9 cellular contexts compared by ENCODE assay signal in genomic region chr11:67484847-67485311, GRCh38. TPM values are rescaled to one million over a fixed set of nuclear protein-coding genes. Genes with fewer than 3 reads are reported as not detected.
DNase-seq lines count a peak whose midpoint lies in the region; ATAC-seq, FAIRE-seq and TF ChIP-seq lines count a peak whose summit lies in the region.
"Had no signal": no experiment of that assay in that cellular context is flagged by ENCODE, and none has a peak within 500 bp of the region (broad histone marks: within the 10 kb centered on the region; RNA-seq: fewer than 3 reads in every experiment).

No MANE protein-coding gene starts in this region.

- in situ Hi-C loops in GM12878 (cut with MboI), result no loop called here

- ATAC-seq in T-helper 17 cell (peak; percentile 30), GM12878 (peak; percentile 47)
- ATAC-seq: Panc1 had no signal

- H3K4me1 Mint-ChIP-seq in T-helper 17 cell, result peaks cover 57% of the 10 kb centered on the region

- H3K9me3 ChIP-seq in T-helper 17 cell (ENCODE audit: control insufficient read depth, low read length, poor library complexity, severe bottlenecking), result no peaks in the 10 kb centered on the region
- no peaks in the 10 kb centered on the region for H3K9me3 ChIP-seq in GM12878 (replicated peaks; ENCODE audit: control insufficient read depth, insufficient read depth, low read length)
- H3K9me3 ChIP-seq in prostate gland, result no peaks in the 10 kb centered on the region

- no peaks in the 10 kb centered on the region for H4K20me1 ChIP-seq in GM12878 (ENCODE audit: control insufficient read depth, insufficient read depth)

- no TSS peak for BruUV-seq in GM12878 (replicated peaks; lab: Mats Ljungman, UMichigan)

- H3K27ac ChIP-seq in GM12878 (ENCODE audit: control insufficient read depth, insufficient read depth) (peak overlapping the region; percentile 70), prostate gland (no peak overlapping the region)

- SMC1A ChIA-PET in GM12878 (lab: Charles Lee; ENCODE audit: uncharacterized antibody, unreplicated experiment), result interaction anchor here (1.0 to 6.2 kb wide), 9 partner anchors 17 to 132 kb away, joined by 3 to 43 read pairs (median 5); partner anchors contain the start of genes PITPNM1, POLD4, PPP1CA and PTPRCAP

- H3K4me3 Mint-ChIP-seq in T-helper 17 cell, result peak overlapping the region; percentile 96

- DNase-seq in GM12891 (ENCODE audit: insufficient read length, low spot score), result no peak
- DNase-seq in T-helper 17 cell, result peak in 2 of 3 donors; percentile 44 to 53
- DNase-seq in GM12878 (ENCODE audit: low read depth, low spot score), result peak; percentile 76
- DNase-seq in stimulated activated CD4-positive, alpha-beta T cell treated with anti-CD3 and anti-CD28 coated beads, Interleukin-12 subunit alpha, Interleukin-12 subunit beta, amount 100 ng/mL, for 4 hours, result peak; percentile 63
- DNase-seq in prostate gland (ENCODE audit: low spot score), result no peak
- no peak for DNase-seq in NCI-H345 treated with DMSO at 0.1 percent for 48 hours (lab: John Stamatoyannopoulos, UW; ENCODE audit: unreplicated experiment)
- no peak for DNase-seq in HCEC 1CT
- no peak for DNase-seq in ureter (ENCODE audit: low spot score)

- CTCF ChIA-PET in GM12878 (lab: Yijun Ruan, JAX), result interaction anchor here (0.6 to 6.7 kb wide), 6 partner anchors 17 to 458 kb away, joined by 3 to 37 read pairs (median 7); partner anchors contain the start of genes PITPNM1, PPP1CA, PTPRCAP and TBC1D10C

- POLR2A ChIA-PET in GM12878 (lab: Charles Lee), result interaction anchor here (0.5 to 6.8 kb wide), 20 partner anchors 13 to 441 kb away, joined by 3 to 112 read pairs (median 4); partner anchors contain the start of genes PITPNM1, POLD4, PPP1CA and PTPRCAP

- FAIRE-seq in GM12891 (lab: Jason Lieb, UNC) (no peak), GM12878 (lab: Jason Lieb, UNC) (no peak)

- H3K36me3 Mint-ChIP-seq in T-helper 17 cell (ENCODE audit: low read depth), result peaks cover 7% of the 10 kb centered on the region

- peak overlapping the region; percentile 80 for H3K4me2 ChIP-seq in GM12878 (ENCODE audit: control insufficient read depth, insufficient read depth)

- RAD21 ChIA-PET in GM12878 (lab: Charles Lee; ENCODE audit: unreplicated experiment), result interaction anchor here (0.6 to 6.9 kb wide), 9 partner anchors 8 to 131 kb away, joined by 3 to 95 read pairs (median 5); partner anchors contain the start of genes PITPNM1, POLD4, PPP1CA and PTPRCAP

- peak overlapping the region; percentile 49 for H2AFZ ChIP-seq in GM12878 (ENCODE audit: control insufficient read depth, low read depth, low read length)

- TF ChIP-seq EP300 in GM12878 (IDR thresholded peaks at IDR 0.05; ENCODE audit: borderline replicate concordance in 1 of 2, control insufficient read depth in 1 of 2, low read depth in 2 of 2, low read length in 2 of 2), result no peak

- no peak for TF ChIP-seq CTCF in GM12878 (IDR thresholded peaks at IDR 0.05 in 2 of 3, conservative IDR thresholded peaks at IDR 0.05 in 1 of 3; ENCODE audit: control insufficient read depth in 2 of 3, extremely low read depth in 1 of 3, insufficient read depth in 1 of 3, low read depth in 3 of 3, low read length in 3 of 3)
- TF ChIP-seq CTCF in prostate gland (IDR thresholded peaks at IDR 0.05), result no peak

- H3K27me3 Mint-ChIP-seq in T-helper 17 cell, result no peaks in the 10 kb centered on the region

- peak; percentile 4; the same call in 1 of the 2 replicates for TF ChIP-seq RAD21 in GM12878 (IDR thresholded peaks at IDR 0.05; ENCODE audit: insufficient read depth, low read depth, low read length)

- H3K36me3 ChIP-seq in GM12878 (ENCODE audit: control insufficient read depth in 2 of 2, insufficient read depth in 2 of 2, low read length in 1 of 2) (peaks cover 0 to 11% of the 10 kb centered on the region in 2 experiments; a peak in 3 of 4 replicates), prostate gland (no peaks in the 10 kb centered on the region)

- TF ChIP-seq POLR2A in GM12891 (IDR thresholded peaks at IDR 0.05; ENCODE audit: low read depth, low read length) (peak; percentile 49; the same call in 1 of the 2 replicates), GM12878 (IDR thresholded peaks at IDR 0.05; ENCODE audit: low read depth, low read length) (peak; percentile 83), prostate gland (IDR thresholded peaks at IDR 0.05) (no peak)

- H3K4me3 ChIP-seq in GM12878 (peak overlapping the region; percentile 67), prostate gland (no peak overlapping the region)

- H3K27me3 ChIP-seq in GM12878 (replicated peaks in 1 of 2; ENCODE audit: control insufficient read depth in 2 of 2, insufficient read depth in 2 of 2, low read length in 1 of 2) (no peaks in the 10 kb centered on the region), prostate gland (replicated peaks; ENCODE audit: insufficient read depth) (no peaks in the 10 kb centered on the region)

- peaks cover 44% of the 10 kb centered on the region for H3K4me1 ChIP-seq in GM12878 (ENCODE audit: control insufficient read depth, insufficient read depth, low read length)
- H3K4me1 ChIP-seq in prostate gland (replicated peaks), result peaks cover 6% of the 10 kb centered on the region

- H3K27ac Mint-ChIP-seq in T-helper 17 cell, result peak overlapping the region; percentile 99

- peaks cover 33% of the 10 kb centered on the region for H3K79me2 ChIP-seq in GM12878 (ENCODE audit: control insufficient read depth, insufficient read depth, low read length)

- intact Hi-C loops in GM12878 (cut with micrococcal nuclease; ENCODE audit: unreplicated experiment) (loop anchor here (2.0 to 10.0 kb wide), 2 partner anchors 48 to 220 kb away; partner anchors contain the start of genes GRK2 and PTPRCAP), prostate gland (cut with DNase I) (no loop called here)

- peak overlapping the region; percentile 76 for H3K9ac ChIP-seq in GM12878 (ENCODE audit: control insufficient read depth, insufficient read depth, low read length)

- 0% methylated on average over 11 of the region's 11 CpGs for WGBS in GM12878 (ENCODE audit: insufficient coverage, insufficient replicate concordance, low lambda C conversion rate, missing lambda C conversion rate)
- 71% methylated on average over 11 of the region's 11 CpGs for WGBS in prostate gland

RNA-seq across cellular contexts. Expression of gene AIP, which starts 2.1 kb away (rescaled TPM):
- 94.7 TPM for polyA plus RNA-seq in GM12891 (2012; ENCODE audit: low read depth, missing spikeins)
- 100 to 1,000 TPM in 1 of 2 donors, 10 to 100 TPM in 1; 98.3 to 109 TPM for total RNA-seq in T-helper 17 cell
- total RNA-seq in GM12878 (2013; cell fraction: nucleolus; rRNA removed), result 36.0 and 38.7 TPM in 2 replicates
- 135 and 139 TPM in 2 replicates for total RNA-seq in GM12878 (2014; rRNA removed)
- total RNA-seq in GM12878 (2014; rRNA removed; fragmentation: Illumina TruSeq; extraction: Trizol), result 67.2 and 67.6 TPM in 2 replicates
- total RNA-seq in GM12878 (2021), result 128 and 129 TPM in 2 replicates
- polyA plus RNA-seq in GM12878 (2011; ENCODE audit: low read depth), result 103 TPM
- polyA plus RNA-seq in GM12878 (2011; rRNA removed), result 77.2 and 144 TPM in 2 replicates
- polyA plus RNA-seq in GM12878 (2011; cell fraction: cytosol; rRNA removed), result 217 and 298 TPM in 2 replicates
- 166 and 189 TPM in 2 replicates for polyA plus RNA-seq in GM12878 (2011; cell fraction: nucleus; rRNA removed)
- polyA plus RNA-seq in GM12878 (2012), result 118 and 132 TPM in 2 replicates
- polyA plus RNA-seq in GM12878 (2014; fragmentation: Illumina TruSeq; extraction: Trizol), result 20.7 and 47.5 TPM in 2 replicates
- 10 to 100 TPM; 12.6 to 29.7 TPM for polyA plus RNA-seq in GM12878 (2014; fragmentation: Nextera tagmentation; extraction: Ambion mirVana)
- polyA plus RNA-seq in GM12878 (2014; rRNA removed), result 164 and 168 TPM in 2 replicates
- polyA plus RNA-seq in GM12878 (2016; fragmentation: Nextera tagmentation; extraction: Ambion mirVana), result 100 to 1,000 TPM; 103 to 105 TPM
- 109 and 173 TPM in 2 replicates for polyA minus RNA-seq in GM12878 (2011; rRNA and poly(A)+ RNA removed)
- 53.0 and 57.6 TPM in 2 replicates for polyA minus RNA-seq in GM12878 (2011; cell fraction: cytosol; rRNA and poly(A)+ RNA removed)
- polyA minus RNA-seq in GM12878 (2011; cell fraction: nucleus; rRNA and poly(A)+ RNA removed), result 30.3 and 38.4 TPM in 2 replicates
- total RNA-seq in prostate gland, result 10 to 100 TPM; 63.7 to 93.7 TPM
- 46.8 TPM for total RNA-seq in ureter

RNA-seq across cellular contexts. Expression of gene TMEM134, which starts 15.8 kb away (rescaled TPM):
- polyA plus RNA-seq in GM12891 (2012; ENCODE audit: low read depth, missing spikeins), result 49.6 TPM
- total RNA-seq in T-helper 17 cell (10 to 100 TPM; 48.7 to 65.6 TPM), GM12878 (2014; rRNA removed) (20.0 and 30.5 TPM in 2 replicates), GM12878 (2014; rRNA removed; fragmentation: Illumina TruSeq; extraction: Trizol) (10.6 and 12.0 TPM in 2 replicates), GM12878 (2021) (42.5 and 45.0 TPM in 2 replicates), prostate gland (100 to 1,000 TPM; 106 to 402 TPM), ureter (134 TPM)
- total RNA-seq in GM12878 (2013; cell fraction: nucleolus; rRNA removed), result 35.2 and 57.3 TPM in 2 replicates
- 7.9 TPM for polyA plus RNA-seq in GM12878 (2011; ENCODE audit: low read depth)
- polyA plus RNA-seq in GM12878 (2011; rRNA removed) (10.8 and 25.0 TPM in 2 replicates), GM12878 (2014; fragmentation: Illumina TruSeq; extraction: Trizol) (2.0 and 11.2 TPM in 2 replicates), GM12878 (2014; fragmentation: Nextera tagmentation; extraction: Ambion mirVana) (1 to 10 TPM; 1.6 to 7.0 TPM), GM12878 (2014; rRNA removed) (90.7 and 93.8 TPM in 2 replicates), GM12878 (2016; fragmentation: Nextera tagmentation; extraction: Ambion mirVana) (10 to 100 TPM; 58.9 to 64.3 TPM)
- 93.1 and 93.6 TPM in 2 replicates for polyA plus RNA-seq in GM12878 (2011; cell fraction: cytosol; rRNA removed)
- polyA plus RNA-seq in GM12878 (2011; cell fraction: nucleus; rRNA removed), result 59.5 and 70.8 TPM in 2 replicates
- 43.8 and 59.2 TPM in 2 replicates for polyA plus RNA-seq in GM12878 (2012)
- 3.1 and 14.1 TPM in 2 replicates for polyA minus RNA-seq in GM12878 (2011; rRNA and poly(A)+ RNA removed)
- polyA minus RNA-seq in GM12878 (2011; cell fraction: cytosol; rRNA and poly(A)+ RNA removed), result 11.1 and 11.8 TPM in 2 replicates
- 8.7 and 14.6 TPM in 2 replicates for polyA minus RNA-seq in GM12878 (2011; cell fraction: nucleus; rRNA and poly(A)+ RNA removed)

RNA-seq across cellular contexts. Expression of gene PITPNM1, which starts 20.3 kb away (rescaled TPM):
- 23.3 TPM for polyA plus RNA-seq in GM12891 (2012; ENCODE audit: low read depth, missing spikeins)
- total RNA-seq in T-helper 17 cell, result 100 to 1,000 TPM; 109 to 121 TPM
- 57.2 and 68.9 TPM in 2 replicates for total RNA-seq in GM12878 (2013; cell fraction: nucleolus; rRNA removed)
- 28.3 and 47.4 TPM in 2 replicates for total RNA-seq in GM12878 (2014; rRNA removed)
- 10.5 and 13.7 TPM in 2 replicates for total RNA-seq in GM12878 (2014; rRNA removed; fragmentation: Illumina TruSeq; extraction: Trizol)
- total RNA-seq in GM12878 (2021), result 56.8 and 60.9 TPM in 2 replicates
- polyA plus RNA-seq in GM12878 (2011; ENCODE audit: low read depth), result 17.4 TPM
- 13.7 and 16.9 TPM in 2 replicates for polyA plus RNA-seq in GM12878 (2011; rRNA removed)
- 18.3 and 31.5 TPM in 2 replicates for polyA plus RNA-seq in GM12878 (2011; cell fraction: cytosol; rRNA removed)
- 105 and 147 TPM in 2 replicates for polyA plus RNA-seq in GM12878 (2011; cell fraction: nucleus; rRNA removed)
- polyA plus RNA-seq in GM12878 (2012), result 26.5 and 30.4 TPM in 2 replicates
- polyA plus RNA-seq in GM12878 (2014; fragmentation: Illumina TruSeq; extraction: Trizol), result 5.8 and 16.1 TPM in 2 replicates
- under 1 TPM; 0.11 to 0.49 TPM for polyA plus RNA-seq in GM12878 (2014; fragmentation: Nextera tagmentation; extraction: Ambion mirVana)
- 43.7 and 46.0 TPM in 2 replicates for polyA plus RNA-seq in GM12878 (2014; rRNA removed)
- 10 to 100 TPM; 15.6 to 19.5 TPM for polyA plus RNA-seq in GM12878 (2016; fragmentation: Nextera tagmentation; extraction: Ambion mirVana)
- polyA minus RNA-seq in GM12878 (2011; rRNA and poly(A)+ RNA removed), result 11.9 and 25.0 TPM in 2 replicates
- polyA minus RNA-seq in GM12878 (2011; cell fraction: cytosol; rRNA and poly(A)+ RNA removed), result 11.5 and 19.1 TPM in 2 replicates
- 14.1 and 28.2 TPM in 2 replicates for polyA minus RNA-seq in GM12878 (2011; cell fraction: nucleus; rRNA and poly(A)+ RNA removed)
- 10 to 100 TPM; 19.3 to 26.9 TPM for total RNA-seq in prostate gland
- 41.2 TPM for total RNA-seq in ureter

RNA-seq across cellular contexts. Expression of gene CDK2AP2, which starts 23.1 kb away (rescaled TPM):
- polyA plus RNA-seq in GM12891 (2012; ENCODE audit: low read depth, missing spikeins), result 28.9 TPM
- total RNA-seq in T-helper 17 cell, result 10 to 100 TPM; 33.8 to 45.6 TPM
- 7.6 and 8.2 TPM in 2 replicates for total RNA-seq in GM12878 (2013; cell fraction: nucleolus; rRNA removed)
- total RNA-seq in GM12878 (2014; rRNA removed), result 36.2 and 45.5 TPM in 2 replicates
- total RNA-seq in GM12878 (2014; rRNA removed; fragmentation: Illumina TruSeq; extraction: Trizol), result 17.2 and 19.2 TPM in 2 replicates
- total RNA-seq in GM12878 (2021), result 58.8 and 60.7 TPM in 2 replicates
- polyA plus RNA-seq in GM12878 (2011; ENCODE audit: low read depth), result 22.0 TPM
- 6.7 and 15.9 TPM in 2 replicates for polyA plus RNA-seq in GM12878 (2011; rRNA removed)
- 61.6 and 74.5 TPM in 2 replicates for polyA plus RNA-seq in GM12878 (2011; cell fraction: cytosol; rRNA removed)
- polyA plus RNA-seq in GM12878 (2011; cell fraction: nucleus; rRNA removed), result 39.1 and 49.9 TPM in 2 replicates
- polyA plus RNA-seq in GM12878 (2012), result 48.2 and 49.0 TPM in 2 replicates
- 5.8 and 36.3 TPM in 2 replicates for polyA plus RNA-seq in GM12878 (2014; fragmentation: Illumina TruSeq; extraction: Trizol)
- 10 to 100 TPM in 1 of 2 experiments, 1 to 10 TPM in 1; 8.0 to 18.0 TPM for polyA plus RNA-seq in GM12878 (2014; fragmentation: Nextera tagmentation; extraction: Ambion mirVana)
- 51.4 and 55.4 TPM in 2 replicates for polyA plus RNA-seq in GM12878 (2014; rRNA removed)
- 100 to 1,000 TPM; 150 to 177 TPM for polyA plus RNA-seq in GM12878 (2016; fragmentation: Nextera tagmentation; extraction: Ambion mirVana)
- 11.6 and 24.7 TPM in 2 replicates for polyA minus RNA-seq in GM12878 (2011; rRNA and poly(A)+ RNA removed)
- 19.1 and 23.9 TPM in 2 replicates for polyA minus RNA-seq in GM12878 (2011; cell fraction: cytosol; rRNA and poly(A)+ RNA removed)
- 20.6 and 28.2 TPM in 2 replicates for polyA minus RNA-seq in GM12878 (2011; cell fraction: nucleus; rRNA and poly(A)+ RNA removed)
- 10 to 100 TPM; 57.1 to 91.9 TPM for total RNA-seq in prostate gland
- total RNA-seq in ureter, result 40.5 TPM

RNA-seq across cellular contexts. Expression of gene CABP4, which starts 29.7 kb away (rescaled TPM):
- polyA plus RNA-seq in GM12891 (2012; ENCODE audit: low read depth, missing spikeins), result 0.12 TPM
- total RNA-seq in T-helper 17 cell, result 10 to 100 TPM in 1 of 2 donors, 1 to 10 TPM in 1; 7.5 to 12.1 TPM
- total RNA-seq in GM12878 (2013; cell fraction: nucleolus; rRNA removed), result 5.1 and 6.4 TPM in 2 replicates
- not detected in 2 replicates for total RNA-seq in GM12878 (2014; rRNA removed)
- 0.13 and 0.18 TPM in 2 replicates for total RNA-seq in GM12878 (2014; rRNA removed; fragmentation: Illumina TruSeq; extraction: Trizol)
- 0.41 and 0.69 TPM in 2 replicates for total RNA-seq in GM12878 (2021)
- 0.30 TPM for polyA plus RNA-seq in GM12878 (2011; ENCODE audit: low read depth)
- 0.27 and 0.55 TPM in 2 replicates for polyA plus RNA-seq in GM12878 (2011; rRNA removed)
- 0.04 and 0.12 TPM in 2 replicates for polyA plus RNA-seq in GM12878 (2011; cell fraction: cytosol; rRNA removed)
- 0.79 and 0.94 TPM in 2 replicates for polyA plus RNA-seq in GM12878 (2011; cell fraction: nucleus; rRNA removed)
- 0.51 and 0.84 TPM in 2 replicates for polyA plus RNA-seq in GM12878 (2012)
- polyA plus RNA-seq in GM12878 (2014; fragmentation: Illumina TruSeq; extraction: Trizol), result 0.04 and 0.44 TPM in 2 replicates
- polyA plus RNA-seq in GM12878 (2014; fragmentation: Nextera tagmentation; extraction: Ambion mirVana), result under 1 TPM; 0.05 to 0.06 TPM
- 0.15 and 0.19 TPM in 2 replicates for polyA plus RNA-seq in GM12878 (2014; rRNA removed)
- under 1 TPM in 1 of 2 experiments, not detected in 1; 0.15 TPM for polyA plus RNA-seq in GM12878 (2016; fragmentation: Nextera tagmentation; extraction: Ambion mirVana)
- not detected in 2 replicates for polyA minus RNA-seq in GM12878 (2011; rRNA and poly(A)+ RNA removed)
- polyA minus RNA-seq in GM12878 (2011; cell fraction: cytosol; rRNA and poly(A)+ RNA removed), result not detected in 2 replicates
- 0.29 TPM in 1 of 2 replicates, not detected in the other for polyA minus RNA-seq in GM12878 (2011; cell fraction: nucleus; rRNA and poly(A)+ RNA removed)
- total RNA-seq in prostate gland, result 1 to 10 TPM; 4.3 to 6.1 TPM
- total RNA-seq in ureter, result 2.8 TPM

Comparison
In these comparisons a context has a peak if more than half of its experiments do, and no peak if none do; other contexts are left out.
1. DNase-seq: peak in T-helper 17 cell (2 of 3), GM12878 (single experiment) and stimulated activated CD4-positive, alpha-beta T cell treated with anti-CD3 and anti-CD28 coated beads, Interleukin-12 subunit alpha, Interleukin-12 subunit beta, amount 100 ng/mL, for 4 hours (single experiment); none in GM12891 (single experiment), prostate gland (single experiment), NCI-H345 treated with DMSO at 0.1 percent for 48 hours (single experiment), HCEC 1CT (single experiment) and ureter (single experiment).